ENCODE assay signal across 15 cellular contexts in the genomic region with DNA sequence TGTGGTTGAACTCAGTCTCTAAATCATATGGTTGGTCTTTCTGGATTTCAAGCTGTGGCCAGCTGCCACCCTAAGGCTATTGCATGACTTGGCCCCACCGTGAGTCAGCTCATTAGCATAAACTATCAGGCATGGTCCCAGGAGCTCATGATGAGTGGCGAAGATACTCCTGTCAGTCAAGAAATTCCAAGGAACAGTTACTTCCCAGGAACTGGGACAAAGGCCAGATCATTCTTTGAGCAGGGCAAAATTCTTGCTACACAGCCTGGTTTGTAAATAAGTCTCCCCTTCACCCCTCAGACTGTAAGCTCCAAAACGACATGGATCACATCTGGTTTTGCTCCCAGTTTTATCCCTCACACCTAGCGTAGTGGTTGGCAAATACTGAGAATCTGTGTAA. TPM values are rescaled to one million over a fixed set of nuclear protein-coding genes. Genes with fewer than 3 reads are reported as not detected.
DNase-seq lines count a peak whose midpoint lies in the region; ATAC-seq and TF ChIP-seq lines count a peak whose summit lies in the region.
"Had no signal": no experiment of that assay in that cellular context is flagged by ENCODE, and none has a peak within 500 bp of the region (broad histone marks: within the 10 kb centered on the region; RNA-seq: fewer than 3 reads in every experiment).

No MANE protein-coding gene starts in this region.

- BruUV-seq in PC-3 (replicated peaks; lab: Mats Ljungman, UMichigan): no TSS peak

- H3K4me2 ChIP-seq in PC-3 (ENCODE audit: low read length): peak overlapping the region; percentile 36; the same call in 1 of the 2 replicates

- TF ChIP-seq CTCF in PC-3 (conservative IDR thresholded peaks at IDR 0.05; ENCODE audit: low read depth, low read length) (no peak), lower leg skin (IDR thresholded peaks at IDR 0.05) (no peak), left ventricle myocardium inferior (IDR thresholded peaks at IDR 0.05; ENCODE audit: borderline replicate concordance) (no peak)

- intact Hi-C loops in PC-3 (cut with micrococcal nuclease) (no loop called here), lower leg skin (cut with DNase I; ENCODE audit: low total_unique reads) (no loop called here), left ventricle myocardium inferior (cut with micrococcal nuclease) (no loop called here)

- DNase-seq in GM04504 (ENCODE audit: low read depth) (peak; percentile 85), PC-3 (peak; percentile 89), epithelial cell of prostate (ENCODE audit: low read depth, low spot score) (peak; percentile 26), renal cortical epithelial cell (ENCODE audit: low read depth) (peak; percentile 88), lower leg skin (ENCODE audit: low spot score in 2 of 2) (no peak), left ventricle myocardium inferior (no peak)
- DNase-seq in activated naive CD8-positive, alpha-beta T cell treated with anti-CD3 and anti-CD28 coated beads for 36 hours: no peak
- DNase-seq: activated B cell treated with CpG ODN at 0.5 μM for 24 hours; activated T-cell treated with anti-CD3 and anti-CD28 coated beads, Interleukin-2, amount 50 U/mL, for 72 hours; cerebellar nuclear complex; DND-41; NCI-H2171 treated with DMSO at 0.1 percent for 48 hours; Peyer's patch had no signal

- CTCF ChIA-PET in PC-3 (lab: Charles Lee): interaction anchor here (0.9 to 1.3 kb wide), 4 partner anchors 21 to 111 kb away, joined by 3 to 9 read pairs (median 4); a partner anchor contains a TSS

- no peak overlapping the region for H3K4me3 Mint-ChIP-seq in activated naive CD8-positive, alpha-beta T cell treated with anti-CD3 and anti-CD28 coated beads for 36 hours
- H3K4me3 Mint-ChIP-seq: activated B cell treated with CpG ODN at 0.5 μM for 24 hours; activated T-cell treated with anti-CD3 and anti-CD28 coated beads, Interleukin-2, amount 50 U/mL, for 72 hours; IgD-negative memory B cell had no signal

- no peaks in the 10 kb centered on the region for H3K9me3 Mint-ChIP-seq in activated naive CD8-positive, alpha-beta T cell treated with anti-CD3 and anti-CD28 coated beads for 36 hours
- H3K9me3 Mint-ChIP-seq: activated B cell treated with CpG ODN at 0.5 μM for 24 hours; activated T-cell treated with anti-CD3 and anti-CD28 coated beads, Interleukin-2, amount 50 U/mL, for 72 hours; IgD-negative memory B cell had no signal

- H3K36me3 Mint-ChIP-seq in activated naive CD8-positive, alpha-beta T cell treated with anti-CD3 and anti-CD28 coated beads for 36 hours: no peaks in the 10 kb centered on the region
- H3K36me3 Mint-ChIP-seq: IgD-negative memory B cell had no signal

- H3F3A ChIP-seq in PC-3 (ENCODE audit: low read length, unreplicated experiment): no peaks in the 10 kb centered on the region

- H2AFZ ChIP-seq in PC-3 (ENCODE audit: low read length): no peak overlapping the region

- ATAC-seq in PC-3: peak; percentile 96
- ATAC-seq in HG02763 (IDR thresholded peaks at IDR 0.05; ENCODE audit: unreplicated experiment): no peak
- ATAC-seq: activated T-cell treated with anti-CD3 and anti-CD28 coated beads, Interleukin-2, amount 50 U/mL, for 72 hours had no signal

- POLR2A ChIA-PET in PC-3 (lab: Charles Lee; ENCODE audit: unreplicated experiment): interaction anchor here (0.7 kb wide), 1 partner anchor 303 kb away, joined by 7 read pairs; no protein-coding TSS in a partner anchor

- peaks cover 7% of the 10 kb centered on the region for H3K27me3 Mint-ChIP-seq in activated naive CD8-positive, alpha-beta T cell treated with anti-CD3 and anti-CD28 coated beads for 36 hours

- no peaks in the 10 kb centered on the region for H3K4me1 Mint-ChIP-seq in activated naive CD8-positive, alpha-beta T cell treated with anti-CD3 and anti-CD28 coated beads for 36 hours
- H3K4me1 Mint-ChIP-seq: activated B cell treated with CpG ODN at 0.5 μM for 24 hours, IgD-negative memory B cell had no signal

- no peak overlapping the region for H3K4me3 ChIP-seq in PC-3 (ENCODE audit: low read length)
- no peak overlapping the region for H3K4me3 ChIP-seq in lower leg skin (ENCODE audit: low read depth, poor library complexity, severe bottlenecking)
- H3K4me3 ChIP-seq in left ventricle myocardium inferior: no peak overlapping the region
- H3K4me3 ChIP-seq: Peyer's patch had no signal

- no peak for TF ChIP-seq POLR2A in lower leg skin (IDR thresholded peaks at IDR 0.05)

- H3K27me3 ChIP-seq in PC-3 (ENCODE audit: low read length): no peaks in the 10 kb centered on the region
- no peaks in the 10 kb centered on the region for H3K27me3 ChIP-seq in left ventricle myocardium inferior (ENCODE audit: low read depth)
- H3K27me3 ChIP-seq: Peyer's patch had no signal

- H3K9me3 ChIP-seq in PC-3 (ENCODE audit: low read length): no peaks in the 10 kb centered on the region
- H3K9me3 ChIP-seq in left ventricle myocardium inferior (replicated peaks): no peaks in the 10 kb centered on the region
- H3K9me3 ChIP-seq: Peyer's patch had no signal

- no peaks in the 10 kb centered on the region for H3K79me2 ChIP-seq in PC-3 (ENCODE audit: low read length)

- H4K20me1 ChIP-seq in PC-3 (ENCODE audit: low read length): no peaks in the 10 kb centered on the region

- H3K9me2 ChIP-seq in PC-3 (replicated peaks; ENCODE audit: low read length): no peaks in the 10 kb centered on the region

- H3K4me1 ChIP-seq in PC-3 (ENCODE audit: insufficient read depth, low read length): peaks cover 13% of the 10 kb centered on the region
- no peaks in the 10 kb centered on the region for H3K4me1 ChIP-seq in left ventricle myocardium inferior
- H3K4me1 ChIP-seq: Peyer's patch had no signal

- H3K9ac ChIP-seq in PC-3 (ENCODE audit: low read length): no peak overlapping the region

- H3K36me3 ChIP-seq in PC-3 (ENCODE audit: low read depth, low read length) (no peaks in the 10 kb centered on the region), left ventricle myocardium inferior (no peaks in the 10 kb centered on the region)
- H3K36me3 ChIP-seq: Peyer's patch had no signal

- no peak overlapping the region for H3K27ac ChIP-seq in PC-3 (ENCODE audit: low read length)
- no peak overlapping the region for H3K27ac ChIP-seq in epithelial cell of prostate
- H3K27ac ChIP-seq in left ventricle myocardium inferior (replicated peaks): no peak overlapping the region
- H3K27ac ChIP-seq: Peyer's patch had no signal

- H3K27ac Mint-ChIP-seq in activated naive CD8-positive, alpha-beta T cell treated with anti-CD3 and anti-CD28 coated beads for 36 hours: no peak overlapping the region
- H3K27ac Mint-ChIP-seq: activated B cell treated with CpG ODN at 0.5 μM for 24 hours; activated T-cell treated with anti-CD3 and anti-CD28 coated beads, Interleukin-2, amount 50 U/mL, for 72 hours; IgD-negative memory B cell had no signal

- WGBS in lower leg skin, 2 donors: 24 to 25% methylated on average over 4 of the region's 4 CpGs

RNA-seq across cellular contexts. Expression of a gene that starts 33.0 kb away (rescaled TPM):
- 6.0 and 7.4 TPM in 2 replicates for total RNA-seq in PC-3 (2014; rRNA removed)
- total RNA-seq in renal cortical epithelial cell: 12.2 and 15.0 TPM in 2 replicates
- total RNA-seq in lower leg skin: 1 to 10 TPM; 2.2 to 5.1 (median 3.5) TPM
- total RNA-seq in left ventricle myocardium inferior: 5.7 TPM
- total RNA-seq in activated naive CD8-positive, alpha-beta T cell treated with anti-CD3 and anti-CD28 coated beads for 36 hours: 10 to 100 TPM; 15.9 to 17.1 TPM

RNA-seq across cellular contexts. Expression of a gene that starts 58.6 kb away (rescaled TPM):
- total RNA-seq in PC-3 (2014; rRNA removed) (0.58 and 1.3 TPM in 2 replicates), renal cortical epithelial cell (2.1 and 7.4 TPM in 2 replicates), lower leg skin (under 1 TPM in 3 of 4 donors, not detected in 1; 0.27 to 0.58 (median 0.42) TPM), left ventricle myocardium inferior (0.38 TPM)
- not detected for total RNA-seq in activated naive CD8-positive, alpha-beta T cell treated with anti-CD3 and anti-CD28 coated beads for 36 hours
- total RNA-seq: activated B cell treated with CpG ODN at 0.5 μM for 24 hours, Peyer's patch had no signal

Comparison
In these comparisons a context has a peak if more than half of its experiments do, and no peak if none do; other contexts are left out.
1. DNase-seq: peak in GM04504 (single experiment), PC-3 (single experiment), epithelial cell of prostate (single experiment) and renal cortical epithelial cell (single experiment); none in lower leg skin (0 of 2), left ventricle myocardium inferior (single experiment) and activated naive CD8-positive, alpha-beta T cell treated with anti-CD3 and anti-CD28 coated beads for 36 hours (single experiment).